24 cellular contexts compared by ENCODE assay signal in the genomic region with DNA sequence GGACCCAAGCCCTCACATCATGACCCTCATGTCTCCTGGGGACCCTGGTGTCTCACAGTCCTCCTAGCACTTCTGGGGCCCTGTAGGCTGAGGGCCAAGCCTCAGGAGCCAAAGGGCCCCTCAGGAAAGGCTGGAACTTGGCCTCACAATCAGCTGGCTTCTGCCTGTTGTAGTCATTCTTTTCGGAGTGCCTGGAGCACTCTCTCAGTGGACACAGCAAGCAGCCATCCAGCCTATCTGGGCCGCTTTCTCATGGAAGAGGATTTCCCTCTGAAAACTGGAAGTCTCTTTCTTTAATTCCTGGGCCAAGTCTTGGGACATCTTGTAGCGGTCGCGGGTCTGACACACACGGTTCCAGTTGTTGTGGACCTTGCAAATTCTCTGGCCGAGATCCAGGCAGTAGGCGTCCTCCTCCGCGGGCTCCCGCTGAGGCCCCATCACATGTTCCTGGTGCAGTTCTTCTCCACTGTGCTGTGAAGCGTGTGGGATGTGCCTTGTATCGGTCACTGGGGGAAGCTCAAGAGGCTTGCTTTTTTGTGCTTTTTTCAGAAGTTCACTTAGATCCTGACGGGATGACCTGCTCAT.
"Had no signal": no experiment of that assay in that cellular context is flagged by ENCODE, and none has a peak within 500 bp of the region (broad histone marks: within the 10 kb centered on the region; RNA-seq: fewer than 3 reads in every experiment).

No MANE protein-coding gene starts in this region.

- H3K9me3 ChIP-seq: gastroesophageal sphincter, suprapubic skin, transverse colon, vagina had no signal

- H3K4me3 ChIP-seq: cardiac muscle cell, gastroesophageal sphincter, suprapubic skin, transverse colon, vagina had no signal

- DNase-seq: activated CD4-positive, alpha-beta T cell treated with anti-CD3 and anti-CD28 coated beads, Interleukin-2, amount 10 ng/mL, durations not matched to agents 7 days and 5 days; activated CD4-positive, CD25-positive, alpha-beta regulatory T cell treated with anti-CD3 and anti-CD28 coated beads, Interleukin-2, amount 50 U/mL, for 72 hours; activated CD8-positive, alpha-beta memory T cell treated with anti-CD3 and anti-CD28 coated beads, Interleukin-2, amount 10 ng/mL, durations not matched to agents 7 days and 5 days; activated CD8-positive, alpha-beta T cell treated with anti-CD3 and anti-CD28 coated beads for 36 hours; activated gamma-delta T cell; activated naive CD4-positive, alpha-beta T cell treated with anti-CD3 and anti-CD28 coated beads, Interleukin-2, amount 50 U/mL, for 16 hours; activated naive CD8-positive, alpha-beta T cell treated with anti-CD3 and anti-CD28 coated beads, Interleukin-2, amount 50 U/mL, for 24 hours; activated T-cell treated with anti-CD3 and anti-CD28 coated beads for 4 hours; effector CD4-positive, alpha-beta T cell; erythroblast; head of caudate nucleus; mesenchymal stem cell; retina; small intestine; stimulated activated CD4-positive, alpha-beta T cell treated with anti-CD3 and anti-CD28 coated beads, Interleukin-2, amount 100 ng/mL, for 24 hours; stimulated activated naive CD8-positive, alpha-beta T cell treated with anti-CD3 and anti-CD28 coated beads, Interleukin-15, amount 100 ng/mL, for 72 hours; transverse colon; WERI-Rb-1 had no signal

- H3K27me3 ChIP-seq: gastroesophageal sphincter, suprapubic skin, transverse colon, vagina had no signal

- H3K36me3 ChIP-seq: cardiac muscle cell, gastroesophageal sphincter, suprapubic skin, transverse colon, vagina, WERI-Rb-1 had no signal

- H3K9me3 Mint-ChIP-seq: activated CD4-positive, alpha-beta T cell treated with anti-CD3 and anti-CD28 coated beads, Interleukin-2, amount 10 ng/mL, durations not matched to agents 7 days and 5 days; activated CD8-positive, alpha-beta T cell treated with anti-CD3 and anti-CD28 coated beads for 36 hours; activated naive CD8-positive, alpha-beta T cell treated with anti-CD3 and anti-CD28 coated beads, Interleukin-2, amount 50 U/mL, for 24 hours; activated T-helper 1 cell treated with anti-CD3 and anti-CD28 coated beads, Interleukin-12 subunit alpha, Interleukin-12 subunit beta, Interleukin-2, Interleukin-4 antibody, amounts not matched to agents 30 ng/mL and 10 ng/mL and 1 ng/mL, durations not matched to agents 14 hours and 24 hours and 36 hours; stimulated activated effector memory CD8-positive, alpha-beta T cell treated with anti-CD3 and anti-CD28 coated beads, Interleukin-12 subunit alpha, Interleukin-12 subunit beta, amount 100 ng/mL, for 72 hours; stimulated activated naive CD8-positive, alpha-beta T cell treated with anti-CD3 and anti-CD28 coated beads, Interleukin-15, amount 100 ng/mL, for 72 hours had no signal

- H3K4me1 ChIP-seq: gastroesophageal sphincter, suprapubic skin, vagina had no signal

- H3K27ac ChIP-seq: cardiac muscle cell, gastroesophageal sphincter, suprapubic skin, transverse colon, vagina, WERI-Rb-1 had no signal

- ATAC-seq: activated CD8-positive, alpha-beta memory T cell treated with anti-CD3 and anti-CD28 coated beads, Interleukin-2, amount 10 ng/mL, durations not matched to agents 7 days and 5 days; activated CD8-positive, alpha-beta T cell treated with anti-CD3 and anti-CD28 coated beads for 36 hours; activated naive CD8-positive, alpha-beta T cell treated with anti-CD3 and anti-CD28 coated beads, Interleukin-2, amount 50 U/mL, for 24 hours; gastroesophageal sphincter; stimulated activated effector memory CD8-positive, alpha-beta T cell treated with anti-CD3 and anti-CD28 coated beads, Interleukin-12 subunit alpha, Interleukin-12 subunit beta, amount 100 ng/mL, for 72 hours; stimulated activated naive CD8-positive, alpha-beta T cell treated with anti-CD3 and anti-CD28 coated beads, Interleukin-15, amount 100 ng/mL, for 72 hours had no signal

- H3K4me3 Mint-ChIP-seq: activated CD4-positive, alpha-beta T cell treated with anti-CD3 and anti-CD28 coated beads, Interleukin-2, amount 10 ng/mL, durations not matched to agents 7 days and 5 days; activated CD8-positive, alpha-beta memory T cell treated with anti-CD3 and anti-CD28 coated beads, Interleukin-2, amount 10 ng/mL, durations not matched to agents 7 days and 5 days; activated CD8-positive, alpha-beta T cell treated with anti-CD3 and anti-CD28 coated beads for 36 hours; activated naive CD8-positive, alpha-beta T cell treated with anti-CD3 and anti-CD28 coated beads, Interleukin-2, amount 50 U/mL, for 24 hours; activated T-helper 1 cell treated with anti-CD3 and anti-CD28 coated beads, Interleukin-12 subunit alpha, Interleukin-12 subunit beta, Interleukin-2, Interleukin-4 antibody, amounts not matched to agents 30 ng/mL and 10 ng/mL and 1 ng/mL, durations not matched to agents 14 hours and 24 hours and 36 hours; stimulated activated effector memory CD8-positive, alpha-beta T cell treated with anti-CD3 and anti-CD28 coated beads, Interleukin-12 subunit alpha, Interleukin-12 subunit beta, amount 100 ng/mL, for 72 hours; stimulated activated naive CD8-positive, alpha-beta T cell treated with anti-CD3 and anti-CD28 coated beads, Interleukin-15, amount 100 ng/mL, for 72 hours had no signal

- H3K4me1 Mint-ChIP-seq: activated CD4-positive, alpha-beta T cell treated with anti-CD3 and anti-CD28 coated beads, Interleukin-2, amount 10 ng/mL, durations not matched to agents 7 days and 5 days; activated CD8-positive, alpha-beta memory T cell treated with anti-CD3 and anti-CD28 coated beads, Interleukin-2, amount 10 ng/mL, durations not matched to agents 7 days and 5 days; activated naive CD8-positive, alpha-beta T cell treated with anti-CD3 and anti-CD28 coated beads, Interleukin-2, amount 50 U/mL, for 24 hours; stimulated activated naive CD8-positive, alpha-beta T cell treated with anti-CD3 and anti-CD28 coated beads, Interleukin-15, amount 100 ng/mL, for 72 hours had no signal

- H3K36me3 Mint-ChIP-seq: activated CD8-positive, alpha-beta memory T cell treated with anti-CD3 and anti-CD28 coated beads, Interleukin-2, amount 10 ng/mL, durations not matched to agents 7 days and 5 days; stimulated activated effector memory CD8-positive, alpha-beta T cell treated with anti-CD3 and anti-CD28 coated beads, Interleukin-12 subunit alpha, Interleukin-12 subunit beta, amount 100 ng/mL, for 72 hours had no signal

- H3K27ac Mint-ChIP-seq: activated CD4-positive, alpha-beta T cell treated with anti-CD3 and anti-CD28 coated beads, Interleukin-2, amount 10 ng/mL, durations not matched to agents 7 days and 5 days; activated CD8-positive, alpha-beta memory T cell treated with anti-CD3 and anti-CD28 coated beads, Interleukin-2, amount 10 ng/mL, durations not matched to agents 7 days and 5 days; activated CD8-positive, alpha-beta T cell treated with anti-CD3 and anti-CD28 coated beads for 36 hours; activated naive CD8-positive, alpha-beta T cell treated with anti-CD3 and anti-CD28 coated beads, Interleukin-2, amount 50 U/mL, for 24 hours; activated T-helper 1 cell treated with anti-CD3 and anti-CD28 coated beads, Interleukin-12 subunit alpha, Interleukin-12 subunit beta, Interleukin-2, Interleukin-4 antibody, amounts not matched to agents 30 ng/mL and 10 ng/mL and 1 ng/mL, durations not matched to agents 14 hours and 24 hours and 36 hours; stimulated activated effector memory CD8-positive, alpha-beta T cell treated with anti-CD3 and anti-CD28 coated beads, Interleukin-12 subunit alpha, Interleukin-12 subunit beta, amount 100 ng/mL, for 72 hours; stimulated activated naive CD8-positive, alpha-beta T cell treated with anti-CD3 and anti-CD28 coated beads, Interleukin-15, amount 100 ng/mL, for 72 hours had no signal
